Comparison of ENCODE assay signal across 9 cellular contexts in the genomic region with DNA sequence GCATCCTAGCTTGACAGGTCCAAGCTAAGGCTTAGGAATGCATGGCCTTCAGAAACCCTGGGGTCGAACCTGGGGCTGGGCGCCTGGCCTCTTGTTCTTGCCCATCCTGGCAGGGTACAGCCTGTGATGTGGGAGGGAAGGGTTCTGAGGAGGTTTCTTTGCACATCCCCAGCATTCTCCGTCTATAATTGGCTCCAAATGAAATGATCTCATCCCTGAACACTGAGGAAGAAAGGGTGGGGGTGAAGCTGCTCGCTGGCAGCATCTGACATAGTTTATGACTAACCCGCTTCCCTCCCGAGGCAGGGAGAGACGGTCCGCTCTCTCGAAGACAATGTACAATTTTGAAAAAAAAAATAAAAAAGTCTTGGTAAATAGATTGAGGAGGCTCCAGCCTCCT.
DNase-seq lines count a peak whose midpoint lies in the region; ATAC-seq and TF ChIP-seq lines count a peak whose summit lies in the region.
"Had no signal": no experiment of that assay in that cellular context is flagged by ENCODE, and none has a peak within 500 bp of the region (broad histone marks: within the 10 kb centered on the region; RNA-seq: fewer than 3 reads in every experiment).

No MANE protein-coding gene starts in this region.

- peaks cover 7 to 20% of the 10 kb centered on the region in 2 experiments; a peak in 3 of 4 replicates for H3K4me1 ChIP-seq in SK-N-SH (ENCODE audit: control insufficient read depth in 1 of 2, insufficient read depth in 2 of 2, low read depth in 1 of 2, low read length in 1 of 2)

- H3K27ac ChIP-seq in SK-N-SH (ENCODE audit: low read depth in 2 of 2, low read length in 1 of 2) = peak overlapping the region; percentile 73 to 95; a peak in 3 of 4 replicates

- peak; percentile 91 for DNase-seq in GM04503 (ENCODE audit: low read depth)
- peak; percentile 39 for DNase-seq in SK-N-SH
- peak; percentile 93 to 96 for DNase-seq in foreskin fibroblast
- peak; percentile 70 for DNase-seq in putamen (ENCODE audit: low spot score)
- no peak for DNase-seq in HEK293T (ENCODE audit: extremely low spot score)
- DNase-seq in midbrain (lab: John Stamatoyannopoulos, UW) = no peak
- no peak for DNase-seq in activated T-cell treated with anti-CD3 and anti-CD28 coated beads, Interleukin-2, amount 50 U/mL, for 1 hour
- DNase-seq: activated CD8-positive, alpha-beta T cell treated with anti-CD3 and anti-CD28 coated beads for 36 hours had no signal

- no peaks in the 10 kb centered on the region for H3K79me2 ChIP-seq in SK-N-SH (ENCODE audit: insufficient read depth)

- 10% methylated on average over 9 of the region's 9 CpGs for WGBS in SK-N-SH (ENCODE audit: low lambda C conversion rate)

- TF ChIP-seq EP300 in SK-N-SH (IDR thresholded peaks at IDR 0.05; ENCODE audit: borderline replicate concordance in 1 of 2, low read depth in 1 of 2, low read length in 1 of 2) = peak in 1 of 2 experiments; percentile 91; a peak in 1 of 4 replicates

- H3K4me3 ChIP-seq in SK-N-SH (ENCODE audit: low read depth in 2 of 2, low read length in 1 of 2) (peak overlapping the region; percentile 3 to 31; a peak in 2 of 4 replicates), foreskin fibroblast (ENCODE audit: low read depth in 1 of 2, low read length in 2 of 2) (peak overlapping the region in 1 of 2 donors; percentile 30)

- peak overlapping the region; percentile 62; the same call in 1 of the 2 replicates for H2AFZ ChIP-seq in SK-N-SH (ENCODE audit: low read depth)

- H3K9me3 ChIP-seq in SK-N-SH = no peaks in the 10 kb centered on the region

- H3K36me3 ChIP-seq in SK-N-SH (replicated peaks in 1 of 2; ENCODE audit: control insufficient read depth in 1 of 2, insufficient read depth in 2 of 2, low read length in 1 of 2) = no peaks in the 10 kb centered on the region

- peak overlapping the region; percentile 71 for H3K9ac ChIP-seq in SK-N-SH

- no peak for TF ChIP-seq RAD21 in SK-N-SH (IDR thresholded peaks at IDR 0.05; ENCODE audit: low read length)

- H3K4me2 ChIP-seq in SK-N-SH = peak overlapping the region; percentile 69

- ATAC-seq in HG02981 (IDR thresholded peaks at IDR 0.05; ENCODE audit: unreplicated experiment) = no peak
- ATAC-seq: activated CD8-positive, alpha-beta T cell treated with anti-CD3 and anti-CD28 coated beads for 36 hours had no signal

- POLR2A ChIA-PET in SK-N-SH (lab: Yijun Ruan, JAX) (no interaction called here), HEK293T (lab: Yijun Ruan, JAX) (interaction anchor here (1.0 kb wide), 1 partner anchor 210 kb away, joined by 3 read pairs; no protein-coding TSS in a partner anchor)

- no peaks in the 10 kb centered on the region for H3K9me2 ChIP-seq in SK-N-SH

- TF ChIP-seq CTCF in SK-N-SH (IDR thresholded peaks at IDR 0.05) (no peak), foreskin fibroblast (IDR thresholded peaks at IDR 0.05; ENCODE audit: low read depth, low read length) (no peak)

- no peaks in the 10 kb centered on the region for H4K20me1 ChIP-seq in SK-N-SH (ENCODE audit: insufficient read depth)

- no peaks in the 10 kb centered on the region for H3K27me3 ChIP-seq in SK-N-SH (ENCODE audit: insufficient read depth)

- CTCF ChIA-PET in SK-N-SH (lab: Yijun Ruan, JAX) = interaction anchor here (0.6 to 6.8 kb wide), 7 partner anchors 7 to 190 kb away, joined by 3 to 49 read pairs (median 4); a partner anchor contains a TSS
- CTCF ChIA-PET in HEK293T (lab: Yijun Ruan, JAX) = interaction anchor here (0.6 kb wide), 1 partner anchor 9 kb away, joined by 3 read pairs; no protein-coding TSS in a partner anchor

- peaks cover 24% of the 10 kb centered on the region for H3F3A ChIP-seq in SK-N-SH (replicated peaks; ENCODE audit: insufficient read depth)

TF ChIP-seq in SK-N-SH, 30 proteins besides CTCF, POLR2A, EP300 and RAD21 (continues in another document):
- TF ChIP-seq RCOR1 (IDR thresholded peaks at IDR 0.05; ENCODE audit: low read length) = no peak
- peak; percentile 79; the same call in 1 of the 2 replicates for TF ChIP-seq RXRA (IDR thresholded peaks at IDR 0.05; ENCODE audit: borderline replicate concordance, low read depth)
- TF ChIP-seq GATA2 (CRISPR knock-in tag; IDR thresholded peaks at IDR 0.05) = no peak
- no peak for TF ChIP-seq SMC3 (IDR thresholded peaks at IDR 0.05; ENCODE audit: low read depth, low read length)
- TF ChIP-seq FOXM1 (IDR thresholded peaks at IDR 0.05; ENCODE audit: low read depth) = no peak
- TF ChIP-seq JUND (IDR thresholded peaks at IDR 0.05) = peak; percentile 83
- TF ChIP-seq, protein P1, sequence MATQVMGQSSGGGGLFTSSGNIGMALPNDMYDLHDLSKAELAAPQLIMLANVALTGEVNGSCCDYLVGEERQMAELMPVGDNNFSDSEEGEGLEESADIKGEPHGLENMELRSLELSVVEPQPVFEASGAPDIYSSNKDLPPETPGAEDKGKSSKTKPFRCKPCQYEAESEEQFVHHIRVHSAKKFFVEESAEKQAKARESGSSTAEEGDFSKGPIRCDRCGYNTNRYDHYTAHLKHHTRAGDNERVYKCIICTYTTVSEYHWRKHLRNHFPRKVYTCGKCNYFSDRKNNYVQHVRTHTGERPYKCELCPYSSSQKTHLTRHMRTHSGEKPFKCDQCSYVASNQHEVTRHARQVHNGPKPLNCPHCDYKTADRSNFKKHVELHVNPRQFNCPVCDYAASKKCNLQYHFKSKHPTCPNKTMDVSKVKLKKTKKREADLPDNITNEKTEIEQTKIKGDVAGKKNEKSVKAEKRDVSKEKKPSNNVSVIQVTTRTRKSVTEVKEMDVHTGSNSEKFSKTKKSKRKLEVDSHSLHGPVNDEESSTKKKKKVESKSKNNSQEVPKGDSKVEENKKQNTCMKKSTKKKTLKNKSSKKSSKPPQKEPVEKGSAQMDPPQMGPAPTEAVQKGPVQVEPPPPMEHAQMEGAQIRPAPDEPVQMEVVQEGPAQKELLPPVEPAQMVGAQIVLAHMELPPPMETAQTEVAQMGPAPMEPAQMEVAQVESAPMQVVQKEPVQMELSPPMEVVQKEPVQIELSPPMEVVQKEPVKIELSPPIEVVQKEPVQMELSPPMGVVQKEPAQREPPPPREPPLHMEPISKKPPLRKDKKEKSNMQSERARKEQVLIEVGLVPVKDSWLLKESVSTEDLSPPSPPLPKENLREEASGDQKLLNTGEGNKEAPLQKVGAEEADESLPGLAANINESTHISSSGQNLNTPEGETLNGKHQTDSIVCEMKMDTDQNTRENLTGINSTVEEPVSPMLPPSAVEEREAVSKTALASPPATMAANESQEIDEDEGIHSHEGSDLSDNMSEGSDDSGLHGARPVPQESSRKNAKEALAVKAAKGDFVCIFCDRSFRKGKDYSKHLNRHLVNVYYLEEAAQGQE (IDR thresholded peaks at IDR 0.05; ENCODE audit: low read depth, low read length) = 0 out of 2 replicates have a peak, but pooled peaks have one; percentile 22
- TF ChIP-seq, protein P2, sequence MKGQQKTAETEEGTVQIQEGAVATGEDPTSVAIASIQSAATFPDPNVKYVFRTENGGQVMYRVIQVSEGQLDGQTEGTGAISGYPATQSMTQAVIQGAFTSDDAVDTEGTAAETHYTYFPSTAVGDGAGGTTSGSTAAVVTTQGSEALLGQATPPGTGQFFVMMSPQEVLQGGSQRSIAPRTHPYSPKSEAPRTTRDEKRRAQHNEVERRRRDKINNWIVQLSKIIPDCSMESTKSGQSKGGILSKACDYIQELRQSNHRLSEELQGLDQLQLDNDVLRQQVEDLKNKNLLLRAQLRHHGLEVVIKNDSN (IDR thresholded peaks at IDR 0.05; ENCODE audit: borderline replicate concordance, low read depth) = no peak

TF ChIP-seq in HEK293T, 16 proteins besides CTCF, POLR2A, EP300 and RAD21:
- TF ChIP-seq LEF1 (IDR thresholded peaks at IDR 0.05; ENCODE audit: borderline replicate concordance) (no peak), FOXM1 (IDR thresholded peaks at IDR 0.05; ENCODE audit: borderline replicate concordance) (no peak), HDGF (IDR thresholded peaks at IDR 0.05; ENCODE audit: borderline replicate concordance) (no peak)

Comparison
In these comparisons a context has a peak if more than half of its experiments do, and no peak if none do; other contexts are left out.
1. DNase-seq: peak in GM04503 (single experiment), SK-N-SH (single experiment), foreskin fibroblast (2 of 2) and putamen (single experiment); none in HEK293T (single experiment), midbrain (single experiment) and activated T-cell treated with anti-CD3 and anti-CD28 coated beads, Interleukin-2, amount 50 U/mL, for 1 hour (single experiment).